In the genomic region with DNA sequence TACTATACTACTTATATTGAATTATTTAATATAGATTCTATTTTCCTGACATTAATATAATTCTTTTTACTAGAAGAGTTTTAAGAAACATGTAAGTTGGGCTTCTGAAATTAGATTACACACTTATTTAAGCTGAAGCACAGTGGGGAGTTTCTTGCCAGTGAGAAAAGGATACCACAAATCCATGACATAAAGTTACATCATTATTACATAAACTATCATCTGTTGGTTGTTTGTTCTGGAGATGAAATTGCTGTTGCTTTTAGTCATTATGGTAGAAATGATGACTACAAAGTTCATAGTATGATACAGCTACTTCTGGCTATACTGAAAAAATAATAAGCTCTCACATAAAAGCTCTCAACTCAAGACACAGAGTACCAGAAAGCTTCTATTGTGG, we compare ENCODE assay signal across 25 cellular contexts.
"Had no signal": no experiment of that assay in that cellular context is flagged by ENCODE, and none has a peak within 500 bp of the region (broad histone marks: within the 10 kb centered on the region; RNA-seq: fewer than 3 reads in every experiment).

No MANE protein-coding gene starts in this region.

- H3K9me3 ChIP-seq: neutrophil, ovary, psoas muscle, right atrium auricular region, thoracic aorta had no signal

- H3K36me3 ChIP-seq: neutrophil, ovary, right atrium auricular region, thoracic aorta, WERI-Rb-1 had no signal

- H3K4me3 ChIP-seq: hepatocyte, ovary, psoas muscle, right atrium auricular region, thoracic aorta had no signal

- H3K4me1 ChIP-seq: foreskin keratinocyte, psoas muscle, right atrium auricular region had no signal

- H3K27ac ChIP-seq: foreskin keratinocyte, hepatocyte, neutrophil, ovary, psoas muscle, right atrium auricular region, thoracic aorta, WERI-Rb-1 had no signal

- DNase-seq: activated CD4-positive, alpha-beta T cell treated with anti-CD3 and anti-CD28 coated beads, Interleukin-2, amount 10 ng/mL, durations not matched to agents 7 days and 5 days; activated CD4-positive, CD25-positive, alpha-beta regulatory T cell treated with anti-CD3 and anti-CD28 coated beads, Interleukin-2, amount 50 U/mL, for 72 hours; activated CD8-positive, alpha-beta memory T cell treated with anti-CD3 and anti-CD28 coated beads, Interleukin-2, amount 10 ng/mL, durations not matched to agents 7 days and 5 days; activated CD8-positive, alpha-beta T cell treated with anti-CD3 and anti-CD28 coated beads for 36 hours; activated effector memory CD4-positive, alpha-beta T cell treated with anti-CD3 and anti-CD28 coated beads, Interleukin-2, amount 50 U/mL, for 16 hours; activated naive CD4-positive, alpha-beta T cell treated with anti-CD3 and anti-CD28 coated beads, Interleukin-2, amount 10 ng/mL, durations not matched to agents 7 days and 5 days; activated naive CD8-positive, alpha-beta T cell treated with anti-CD3 and anti-CD28 coated beads, Interleukin-2, amount 50 U/mL, for 24 hours; activated T-cell treated with anti-CD3 and anti-CD28 coated beads for 4 hours; anterior cingulate cortex; cortex of kidney; erythroblast; foreskin keratinocyte; glutamatergic neuron; left cardiac atrium; midbrain; ovary; psoas muscle; stimulated activated CD4-positive, alpha-beta T cell treated with anti-CD3 and anti-CD28 coated beads, Interleukin-4, amount 100 ng/mL, for 24 hours; stimulated activated naive CD4-positive, alpha-beta T cell treated with Interleukin-2 at 50 U/mL for 16 hours; T-cell; WERI-Rb-1 had no signal

- H3K27me3 ChIP-seq: foreskin keratinocyte, hepatocyte, neutrophil, ovary, right atrium auricular region had no signal

- ATAC-seq: activated CD8-positive, alpha-beta memory T cell treated with anti-CD3 and anti-CD28 coated beads, Interleukin-2, amount 10 ng/mL, durations not matched to agents 7 days and 5 days; activated CD8-positive, alpha-beta T cell treated with anti-CD3 and anti-CD28 coated beads for 36 hours; activated naive CD8-positive, alpha-beta T cell treated with anti-CD3 and anti-CD28 coated beads, Interleukin-2, amount 50 U/mL, for 24 hours; foreskin keratinocyte; left cardiac atrium; psoas muscle; T-cell had no signal
